Comparison of ENCODE assay signal across 16 cellular contexts in the genomic region with DNA sequence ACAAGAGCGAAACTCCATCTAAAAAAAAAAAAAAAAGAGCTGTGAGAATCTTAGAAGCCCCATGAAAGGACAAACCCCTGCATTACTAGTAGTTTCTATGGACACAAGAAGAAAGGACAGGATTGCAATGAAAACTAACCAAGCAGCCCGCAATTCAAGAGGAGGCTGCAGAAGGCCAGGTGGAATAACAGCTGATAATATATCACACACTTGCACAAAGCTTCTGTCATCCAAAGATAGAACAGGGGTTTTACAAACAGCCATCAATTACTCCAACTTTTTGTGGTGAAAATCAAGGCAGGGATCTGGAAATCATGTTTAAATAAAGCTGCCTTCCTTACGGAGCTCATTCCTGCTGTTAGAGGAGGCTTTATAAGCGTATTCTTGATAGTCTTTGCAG. TPM values are rescaled to one million over a fixed set of nuclear protein-coding genes. Genes with fewer than 3 reads are reported as not detected.
A peak's percentile ranks its signal among the peaks of the same experiment; 100 is the strongest.
DNase-seq lines count a peak whose midpoint lies in the region; TF ChIP-seq lines count a peak whose summit lies in the region.
"Had no signal": no experiment of that assay in that cellular context is flagged by ENCODE, and none has a peak within 500 bp of the region (broad histone marks: within the 10 kb centered on the region; RNA-seq: fewer than 3 reads in every experiment).

No MANE protein-coding gene starts in this region.

- no peaks in the 10 kb centered on the region for H3K9me3 ChIP-seq in BLaER1 treated with 17β-estradiol and CSF1 and Interleukin-3, amounts not matched to agents 10 nM and 100 nM (replicated peaks in 1 of 11)
- no peaks in the 10 kb centered on the region for H3K9me3 ChIP-seq in neural progenitor cell (ENCODE audit: low read depth)

- TF ChIP-seq CTCF in neural progenitor cell (IDR thresholded peaks at IDR 0.05), result no peak

- no peaks in the 10 kb centered on the region for H3K27me3 Mint-ChIP-seq in neural progenitor cell (ENCODE audit: insufficient read depth, low read depth)

- H3K4me3 Mint-ChIP-seq in neural progenitor cell, result no peak overlapping the region
- H3K4me3 Mint-ChIP-seq: B cell; CD14-positive monocyte; CD8-positive, alpha-beta T cell; HFFc6 had no signal

- H4K20me1 ChIP-seq in BLaER1 treated with 17β-estradiol and CSF1 and Interleukin-3, amounts not matched to agents 10 nM and 100 nM, result no peaks in the 10 kb centered on the region
- H4K20me1 ChIP-seq in neural progenitor cell (ENCODE audit: low read depth), result no peaks in the 10 kb centered on the region

- peaks cover 5% of the 10 kb centered on the region for H3F3A ChIP-seq in neural progenitor cell (ENCODE audit: low read depth)

- H3K27me3 ChIP-seq in BLaER1 treated with 17β-estradiol and CSF1 and Interleukin-3, amounts not matched to agents 10 nM and 100 nM, result no peaks in the 10 kb centered on the region
- H3K27me3 ChIP-seq in neural progenitor cell, result no peaks in the 10 kb centered on the region

- H3K9ac ChIP-seq in BLaER1 treated with 17β-estradiol and CSF1 and Interleukin-3, amounts not matched to agents 10 nM and 100 nM, result no peak overlapping the region
- no peak overlapping the region for H3K9ac ChIP-seq in neural progenitor cell

- H3K36me3 ChIP-seq in BLaER1 treated with 17β-estradiol and CSF1 and Interleukin-3, amounts not matched to agents 10 nM and 100 nM, result no peaks in the 10 kb centered on the region
- H3K36me3 ChIP-seq in neural progenitor cell, result no peaks in the 10 kb centered on the region

- peaks cover 30% of the 10 kb centered on the region for H3K4me1 Mint-ChIP-seq in neural progenitor cell
- H3K4me1 Mint-ChIP-seq: B cell had no signal

- peaks cover 35 to 87% (median 80%) of the 10 kb centered on the region in 10 experiments for H3K4me1 ChIP-seq in BLaER1 treated with 17β-estradiol and CSF1 and Interleukin-3, amounts not matched to agents 10 nM and 100 nM
- H3K4me1 ChIP-seq in neural progenitor cell, result peaks cover 7% of the 10 kb centered on the region

- no peaks in the 10 kb centered on the region for H3K36me3 Mint-ChIP-seq in neural progenitor cell
- H3K36me3 Mint-ChIP-seq: CD14-positive monocyte; CD8-positive, alpha-beta T cell had no signal

- no peaks in the 10 kb centered on the region for H3K79me2 ChIP-seq in neural progenitor cell (ENCODE audit: low read depth)

- peak; percentile 79 for DNase-seq in SHP77 treated with DMSO at 0.1 percent for 48 hours (lab: John Stamatoyannopoulos, UW)
- DNase-seq in left kidney (ENCODE audit: low read depth, low spot score), result peak; percentile 80
- no peak for DNase-seq in neural progenitor cell (ENCODE audit: low spot score)
- no peak for DNase-seq in NCI-H187 (lab: John Stamatoyannopoulos, UW)
- no peak for DNase-seq in NCI-H1417 treated with DMSO at 0.1 percent for 48 hours (lab: John Stamatoyannopoulos, UW)
- DNase-seq in stimulated activated CD4-positive, alpha-beta T cell treated with anti-CD3 and anti-CD28 coated beads, Interleukin-12 subunit alpha, Interleukin-12 subunit beta, amount 100 ng/mL, for 4 hours, result no peak
- no peak for DNase-seq in activated CD4-positive, alpha-beta T cell treated with anti-CD3 and anti-CD28 coated beads, Interleukin-2, amount 50 U/mL, for 4 hours
- DNase-seq: CD8-positive, alpha-beta T cell; COR-L47; DMS53; GF-D8; HCEC 1CT; HFFc6 had no signal

- peak overlapping the region in 2 of 11 experiments; percentile 1 to 15; a peak in 3 of 22 replicates for H3K27ac ChIP-seq in BLaER1 treated with 17β-estradiol and CSF1 and Interleukin-3, amounts not matched to agents 10 nM and 100 nM
- no peak overlapping the region for H3K27ac ChIP-seq in neural progenitor cell

- no peak overlapping the region for H3K4me3 ChIP-seq in BLaER1 treated with 17β-estradiol and CSF1 and Interleukin-3, amounts not matched to agents 10 nM and 100 nM
- H3K4me3 ChIP-seq in neural progenitor cell, result no peak overlapping the region

- H3K9me3 Mint-ChIP-seq in neural progenitor cell, result no peaks in the 10 kb centered on the region
- H3K9me3 Mint-ChIP-seq: CD14-positive monocyte; CD8-positive, alpha-beta T cell; HFFc6 had no signal

- H2AFZ ChIP-seq in neural progenitor cell (replicated peaks), result no peak overlapping the region

- H3K27ac Mint-ChIP-seq in neural progenitor cell, result peak overlapping the region; percentile 68
- H3K27ac Mint-ChIP-seq: B cell; CD14-positive monocyte; CD8-positive, alpha-beta T cell; HFFc6 had no signal

- H3K4me2 ChIP-seq in BLaER1 treated with 17β-estradiol and CSF1 and Interleukin-3, amounts not matched to agents 10 nM and 100 nM, result peak overlapping the region in 8 of 11 experiments; percentile 2 to 90 (median 38); a peak in 12 of 22 replicates
- no peak overlapping the region for H3K4me2 ChIP-seq in neural progenitor cell

RNA-seq across cellular contexts. Expression of a gene that starts 23.2 kb away (rescaled TPM):
- 23.6 and 96.8 TPM in 2 replicates for total RNA-seq in neural progenitor cell (ENCODE audit: low replicate concordance)

RNA-seq across cellular contexts. Expression of a gene that starts 27.7 kb away (rescaled TPM):
- 71.0 and 72.5 TPM in 2 replicates for total RNA-seq in neural progenitor cell (ENCODE audit: low replicate concordance)

Comparison
In these comparisons a context has a peak if more than half of its experiments do, and no peak if none do; other contexts are left out.
1. DNase-seq: peak in SHP77 treated with DMSO at 0.1 percent for 48 hours (single experiment) and left kidney (single experiment); none in neural progenitor cell (single experiment), NCI-H187 (0 of 2), NCI-H1417 treated with DMSO at 0.1 percent for 48 hours (single experiment), stimulated activated CD4-positive, alpha-beta T cell treated with anti-CD3 and anti-CD28 coated beads, Interleukin-12 subunit alpha, Interleukin-12 subunit beta, amount 100 ng/mL, for 4 hours (single experiment) and activated CD4-positive, alpha-beta T cell treated with anti-CD3 and anti-CD28 coated beads, Interleukin-2, amount 50 U/mL, for 4 hours (0 of 2).